Comparison of ENCODE assay signal across 14 cellular contexts in genomic region chr19:18613589-18614234, GRCh38. TPM values are rescaled to one million over a fixed set of nuclear protein-coding genes. Genes with fewer than 3 reads are reported as not detected.
DNase-seq lines count a peak whose midpoint lies in the region; ATAC-seq, FAIRE-seq and TF ChIP-seq lines count a peak whose summit lies in the region.
"Had no signal": no experiment of that assay in that cellular context is flagged by ENCODE, and none has a peak within 500 bp of the region (broad histone marks: within the 10 kb centered on the region; RNA-seq: fewer than 3 reads in every experiment).

No MANE protein-coding gene starts in this region.

- H3F3A ChIP-seq in GM23338 (replicated peaks; ENCODE audit: low read depth) = peaks cover 17% of the 10 kb centered on the region; the same call in 1 of the 2 replicates

- H3K27me3 Mint-ChIP-seq in CD4-positive, alpha-beta memory T cell = peaks cover 44 to 57% of the 10 kb centered on the region in 2 donors
- H3K27me3 Mint-ChIP-seq in GM23338 (ENCODE audit: insufficient read depth, low read depth, poor library complexity) (peaks cover 67% of the 10 kb centered on the region), mesothelial cell of epicardium (ENCODE audit: low read depth) (peaks cover 77% of the 10 kb centered on the region)
- peaks cover 64% of the 10 kb centered on the region for H3K27me3 Mint-ChIP-seq in activated naive CD8-positive, alpha-beta T cell treated with anti-CD3 and anti-CD28 coated beads, Interleukin-2, amount 10 ng/mL, durations not matched to agents 7 days and 5 days

- peak; percentile 8 for ATAC-seq in GM23338
- ATAC-seq in activated naive CD8-positive, alpha-beta T cell treated with anti-CD3 and anti-CD28 coated beads, Interleukin-2, amount 10 ng/mL, durations not matched to agents 7 days and 5 days (ENCODE audit: low read depth) = no peak
- ATAC-seq: activated CD4-positive, CD25-positive, alpha-beta regulatory T cell treated with anti-CD3 and anti-CD28 coated beads, Interleukin-2, amount 50 U/mL, for 24 hours had no signal

- CTCF ChIA-PET in CD4-positive, alpha-beta memory T cell (lab: Charles Lee; ENCODE audit: partially characterized antibody) = no interaction called here

- H3K27ac ChIP-seq in CD4-positive, alpha-beta memory T cell (ENCODE audit: low read depth, low read length) = no peak overlapping the region
- H3K27ac ChIP-seq in GM23338 (ENCODE audit: low read depth) = no peak overlapping the region

- no peak overlapping the region for H3K4me3 ChIP-seq in CD4-positive, alpha-beta memory T cell (ENCODE audit: low read length in 2 of 2)
- H3K4me3 ChIP-seq in GM23338 = peak overlapping the region; percentile 76

- peaks cover 0 to 1% (median 0%) of the 10 kb centered on the region in 8 donors for H3K9me3 Mint-ChIP-seq in CD4-positive, alpha-beta memory T cell
- H3K9me3 Mint-ChIP-seq in GM23338 = peaks cover 7% of the 10 kb centered on the region; the same call in 2 of the 3 replicates
- no peaks in the 10 kb centered on the region for H3K9me3 Mint-ChIP-seq in activated naive CD8-positive, alpha-beta T cell treated with anti-CD3 and anti-CD28 coated beads, Interleukin-2, amount 10 ng/mL, durations not matched to agents 7 days and 5 days
- peaks cover 8% of the 10 kb centered on the region for H3K9me3 Mint-ChIP-seq in mesothelial cell of epicardium

- TF ChIP-seq POLR2A in H54 (IDR thresholded peaks at IDR 0.05; ENCODE audit: low read depth, low read length) (no peak), GM12892 (IDR thresholded peaks at IDR 0.05; ENCODE audit: low read depth, low read length) (no peak)

- peak overlapping the region; percentile 94 for H3K4me2 ChIP-seq in GM23338

- intact Hi-C loops in CD4-positive, alpha-beta memory T cell (cut with micrococcal nuclease) = no loop called here

- no peaks in the 10 kb centered on the region for H3K79me2 ChIP-seq in GM23338 (replicated peaks; ENCODE audit: insufficient read depth)

- peak overlapping the region in 6 of 8 donors; percentile 58 to 86 (median 75) for H3K4me3 Mint-ChIP-seq in CD4-positive, alpha-beta memory T cell
- H3K4me3 Mint-ChIP-seq in GM23338 (peak overlapping the region; percentile 73), mesothelial cell of epicardium (peak overlapping the region; percentile 63)
- H3K4me3 Mint-ChIP-seq in activated naive CD8-positive, alpha-beta T cell treated with anti-CD3 and anti-CD28 coated beads, Interleukin-2, amount 10 ng/mL, durations not matched to agents 7 days and 5 days = peak overlapping the region; percentile 25

- H3K27ac Mint-ChIP-seq in CD4-positive, alpha-beta memory T cell = peak overlapping the region in 1 of 7 donors; percentile 58
- H3K27ac Mint-ChIP-seq in GM23338 = no peak overlapping the region
- H3K27ac Mint-ChIP-seq in activated naive CD8-positive, alpha-beta T cell treated with anti-CD3 and anti-CD28 coated beads, Interleukin-2, amount 10 ng/mL, durations not matched to agents 7 days and 5 days = no peak overlapping the region
- H3K27ac Mint-ChIP-seq in mesothelial cell of epicardium = no peak overlapping the region

- POLR2A ChIA-PET in CD4-positive, alpha-beta memory T cell (lab: Charles Lee; ENCODE audit: partially characterized antibody) = interaction anchor here (0.5 to 1.4 kb wide), 4 partner anchors 9 to 218 kb away, joined by 3 read pairs; partner anchors contain the start of genes UBA52 and UPF1
- POLR2A ChIA-PET in activated naive CD8-positive, alpha-beta T cell treated with anti-CD3 and anti-CD28 coated beads, Interleukin-2, amount 10 ng/mL, durations not matched to agents 7 days and 5 days (lab: Charles Lee) = no interaction called here

- peaks cover 22% of the 10 kb centered on the region for H3K4me1 ChIP-seq in CD4-positive, alpha-beta memory T cell (ENCODE audit: insufficient read depth, low read length)
- H3K4me1 ChIP-seq in GM23338 (ENCODE audit: insufficient read depth) = peaks cover 42% of the 10 kb centered on the region

- DNase-seq in CD4-positive, alpha-beta memory T cell = no peak
- DNase-seq in GM23338 (ENCODE audit: low spot score) (peak; percentile 40), mesothelial cell of epicardium (ENCODE audit: low spot score in 2 of 2, unreplicated experiment in 2 of 2) (no peak), H54 (ENCODE audit: insufficient read length, low spot score) (no peak), GM12892 (ENCODE audit: insufficient read length) (no peak), AG08396 (ENCODE audit: low spot score) (no peak)
- no peak for DNase-seq in activated naive CD8-positive, alpha-beta T cell treated with anti-CD3 and anti-CD28 coated beads, Interleukin-2, amount 10 ng/mL, durations not matched to agents 7 days and 5 days
- DNase-seq in stimulated activated CD4-positive, alpha-beta T cell treated with anti-CD3 and anti-CD28 coated beads, Interleukin-15, amount 100 ng/mL, for 24 hours = no peak
- DNase-seq: activated gamma-delta T cell, NCI-H524 treated with DMSO at 0.1 percent for 48 hours, trophoblast cell had no signal

- TF ChIP-seq CTCF in GM23338 (conservative IDR thresholded peaks at IDR 0.05; ENCODE audit: low read depth in 2 of 2) = no peak
- no peak for TF ChIP-seq CTCF in mesothelial cell of epicardium (IDR thresholded peaks at IDR 0.05; ENCODE audit: unreplicated experiment)

- H3K36me3 Mint-ChIP-seq in CD4-positive, alpha-beta memory T cell = no peaks in the 10 kb centered on the region
- H3K36me3 Mint-ChIP-seq in GM23338 (ENCODE audit: low read depth) (peaks cover 7% of the 10 kb centered on the region), mesothelial cell of epicardium (no peaks in the 10 kb centered on the region)
- H3K36me3 Mint-ChIP-seq in activated naive CD8-positive, alpha-beta T cell treated with anti-CD3 and anti-CD28 coated beads, Interleukin-2, amount 10 ng/mL, durations not matched to agents 7 days and 5 days = no peaks in the 10 kb centered on the region

- FAIRE-seq in H54 (lab: Jason Lieb, UNC) (no peak), GM12892 (lab: Jason Lieb, UNC) (no peak)
- FAIRE-seq: D721Med had no signal

- H4K20me1 ChIP-seq in GM23338 (replicated peaks; ENCODE audit: insufficient read depth) = no peaks in the 10 kb centered on the region

- H3K9me2 ChIP-seq in GM23338 (ENCODE audit: insufficient read depth) = 0 out of 2 replicates have a peak, but pooled peaks cover 6% of the 10 kb centered on the region

- H3K27me3 ChIP-seq in CD4-positive, alpha-beta memory T cell (ENCODE audit: insufficient read depth, low read length) = peaks cover 49% of the 10 kb centered on the region
- peaks cover 75% of the 10 kb centered on the region for H3K27me3 ChIP-seq in GM23338 (ENCODE audit: insufficient read depth)

- peaks cover 9 to 40% (median 11%) of the 10 kb centered on the region in 4 donors for H3K4me1 Mint-ChIP-seq in CD4-positive, alpha-beta memory T cell
- H3K4me1 Mint-ChIP-seq in GM23338 (peaks cover 33% of the 10 kb centered on the region), mesothelial cell of epicardium (peaks cover 20% of the 10 kb centered on the region)
- H3K4me1 Mint-ChIP-seq in activated naive CD8-positive, alpha-beta T cell treated with anti-CD3 and anti-CD28 coated beads, Interleukin-2, amount 10 ng/mL, durations not matched to agents 7 days and 5 days = peaks cover 9% of the 10 kb centered on the region

- no peaks in the 10 kb centered on the region for H3K9me3 ChIP-seq in CD4-positive, alpha-beta memory T cell (ENCODE audit: control insufficient read depth in 1 of 2, low read length in 2 of 2)

- no peaks in the 10 kb centered on the region for H3K36me3 ChIP-seq in CD4-positive, alpha-beta memory T cell (ENCODE audit: insufficient read depth, low read length)
- no peaks in the 10 kb centered on the region for H3K36me3 ChIP-seq in GM23338 (ENCODE audit: insufficient read depth)

- H2AFZ ChIP-seq in GM23338 = no peak overlapping the region

RNA-seq across cellular contexts. Expression of gene TMEM59L, which starts 1.0 kb away (rescaled TPM):
- not detected for total RNA-seq in CD4-positive, alpha-beta memory T cell
- polyA plus RNA-seq in CD4-positive, alpha-beta memory T cell = not detected
- total RNA-seq in GM23338 (2014; rRNA removed; shearing (Covaris generic)) = 6.8 and 9.8 TPM in 2 replicates
- polyA plus RNA-seq in GM23338 (2016; fragmentation: Nextera tagmentation; extraction: Ambion mirVana) = 15.7 and 16.2 TPM in 2 replicates
- under 1 TPM in 1 of 2 experiments, not detected in 1; 0.19 TPM for total RNA-seq in activated naive CD8-positive, alpha-beta T cell treated with anti-CD3 and anti-CD28 coated beads, Interleukin-2, amount 10 ng/mL, durations not matched to agents 7 days and 5 days
- 4.9 to 6.4 TPM (median 4.9 TPM) in 3 replicates for total RNA-seq in mesothelial cell of epicardium
- polyA plus RNA-seq in GM12892 (2012; ENCODE audit: missing spikeins) = not detected
- total RNA-seq: mononuclear cell had no signal

RNA-seq across cellular contexts. Expression of gene CRLF1, which starts 7.1 kb away (rescaled TPM):
- total RNA-seq in CD4-positive, alpha-beta memory T cell = not detected
- polyA plus RNA-seq in CD4-positive, alpha-beta memory T cell = under 1 TPM in 1 of 2 donors, not detected in 1; 0.70 TPM
- 17.1 and 18.1 TPM in 2 replicates for total RNA-seq in GM23338 (2014; rRNA removed; shearing (Covaris generic))
- 19.7 and 22.9 TPM in 2 replicates for polyA plus RNA-seq in GM23338 (2016; fragmentation: Nextera tagmentation; extraction: Ambion mirVana)
- not detected for total RNA-seq in activated naive CD8-positive, alpha-beta T cell treated with anti-CD3 and anti-CD28 coated beads, Interleukin-2, amount 10 ng/mL, durations not matched to agents 7 days and 5 days
- 0.89 to 2.0 TPM (median 1.0 TPM) in 3 replicates for total RNA-seq in mesothelial cell of epicardium
- 5.7 TPM for polyA plus RNA-seq in GM12892 (2012; ENCODE audit: missing spikeins)

RNA-seq across cellular contexts. Expression of gene KLHL26, which starts 23.1 kb away (rescaled TPM):
- 10 to 100 TPM; 13.4 to 14.8 TPM for total RNA-seq in CD4-positive, alpha-beta memory T cell
- 1 to 10 TPM; 4.4 to 7.8 TPM for polyA plus RNA-seq in CD4-positive, alpha-beta memory T cell
- total RNA-seq in GM23338 (2014; rRNA removed; shearing (Covaris generic)) = 11.2 and 13.7 TPM in 2 replicates
- 3.6 and 6.4 TPM in 2 replicates for polyA plus RNA-seq in GM23338 (2016; fragmentation: Nextera tagmentation; extraction: Ambion mirVana)
- 10 to 100 TPM; 13.6 to 14.3 TPM for total RNA-seq in activated naive CD8-positive, alpha-beta T cell treated with anti-CD3 and anti-CD28 coated beads, Interleukin-2, amount 10 ng/mL, durations not matched to agents 7 days and 5 days
- 12.0 to 13.2 TPM (median 12.6 TPM) in 3 replicates for total RNA-seq in mesothelial cell of epicardium
- 1.5 TPM for polyA plus RNA-seq in GM12892 (2012; ENCODE audit: missing spikeins)

RNA-seq across cellular contexts. Expression of gene REX1BD, which starts 25.1 kb away (rescaled TPM):
- total RNA-seq in CD4-positive, alpha-beta memory T cell = 100 to 1,000 TPM; 150 to 154 TPM
- polyA plus RNA-seq in CD4-positive, alpha-beta memory T cell = 100 to 1,000 TPM; 148 to 156 TPM
- 121 and 124 TPM in 2 replicates for total RNA-seq in GM23338 (2014; rRNA removed; shearing (Covaris generic))
- polyA plus RNA-seq in GM23338 (2016; fragmentation: Nextera tagmentation; extraction: Ambion mirVana) = 135 and 138 TPM in 2 replicates
- 100 to 1,000 TPM; 105 to 109 TPM for total RNA-seq in activated naive CD8-positive, alpha-beta T cell treated with anti-CD3 and anti-CD28 coated beads, Interleukin-2, amount 10 ng/mL, durations not matched to agents 7 days and 5 days
- total RNA-seq in mesothelial cell of epicardium = 56.5 to 58.8 TPM (median 58.3 TPM) in 3 replicates
- 8.4 TPM for polyA plus RNA-seq in GM12892 (2012; ENCODE audit: missing spikeins)

RNA-seq across cellular contexts. Expression of gene UBA52, which starts 42.1 kb away (rescaled TPM):
- 1,000 to 10,000 TPM; 1,962 to 1,978 TPM for total RNA-seq in CD4-positive, alpha-beta memory T cell
- 1,000 to 10,000 TPM; 1,135 to 1,692 TPM for polyA plus RNA-seq in CD4-positive, alpha-beta memory T cell
- total RNA-seq in GM23338 (2014; rRNA removed; shearing (Covaris generic)) = 627 and 649 TPM in 2 replicates
- 1,301 and 1,361 TPM in 2 replicates for polyA plus RNA-seq in GM23338 (2016; fragmentation: Nextera tagmentation; extraction: Ambion mirVana)
- 1,000 to 10,000 TPM; 1,538 to 1,547 TPM for total RNA-seq in activated naive CD8-positive, alpha-beta T cell treated with anti-CD3 and anti-CD28 coated beads, Interleukin-2, amount 10 ng/mL, durations not matched to agents 7 days and 5 days
- 846 to 875 TPM (median 857 TPM) in 3 replicates for total RNA-seq in mesothelial cell of epicardium
- 2,400 TPM for polyA plus RNA-seq in GM12892 (2012; ENCODE audit: missing spikeins)

Comparison
In these comparisons a context has a peak if more than half of its experiments do, and no peak if none do; other contexts are left out.
1. H3K4me3 Mint-ChIP-seq: peak in every context shown above with its lines; median percentile 75 in CD4-positive, alpha-beta memory T cell; 73 in GM23338; 63 in mesothelial cell of epicardium; 25 in activated naive CD8-positive, alpha-beta T cell treated with anti-CD3 and anti-CD28 coated beads, Interleukin-2, amount 10 ng/mL, durations not matched to agents 7 days and 5 days.